Comparison of ENCODE assay signal across 8 cellular contexts in the genomic region with DNA sequence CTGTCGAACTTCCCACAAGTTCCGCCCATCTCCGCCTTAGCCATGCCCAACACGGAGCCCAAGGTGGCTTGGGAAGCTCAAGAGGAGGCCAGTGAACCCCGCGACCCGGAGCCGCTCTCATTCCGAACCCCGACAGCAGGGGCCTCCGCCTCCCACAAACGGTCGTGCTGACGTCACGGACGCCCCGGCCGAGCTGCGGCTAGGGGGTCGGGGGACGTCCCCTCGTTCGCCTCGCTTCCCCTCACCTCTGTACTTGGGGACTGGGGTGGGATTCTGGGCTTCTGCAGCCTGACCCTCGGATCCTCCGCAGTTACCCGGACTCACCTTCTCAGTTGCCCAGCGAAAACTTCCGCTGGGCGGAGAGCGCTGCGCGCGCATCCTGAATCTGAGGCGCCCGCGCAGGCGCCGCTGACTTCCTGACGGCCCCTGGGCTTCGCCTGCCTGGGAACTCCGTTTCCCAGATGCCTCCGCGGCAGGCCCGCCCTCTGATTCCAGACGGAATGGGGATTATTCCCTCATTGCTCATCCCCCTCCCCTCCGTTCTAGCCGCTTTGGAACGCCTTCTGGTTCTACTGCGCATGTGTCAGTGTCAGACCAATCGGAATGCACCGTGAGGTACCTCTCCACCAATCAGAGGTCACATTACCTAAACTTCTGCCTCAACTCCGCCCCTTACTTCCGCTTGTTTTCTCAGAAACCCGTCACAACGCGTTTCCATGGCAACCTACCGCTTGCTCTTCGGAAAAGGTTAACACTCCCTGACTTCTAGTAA. TPM values are rescaled to one million over a fixed set of nuclear protein-coding genes. Genes with fewer than 3 reads are reported as not detected.
DNase-seq lines count a peak whose midpoint lies in the region; ATAC-seq and TF ChIP-seq lines count a peak whose summit lies in the region.

A gene with protein sequence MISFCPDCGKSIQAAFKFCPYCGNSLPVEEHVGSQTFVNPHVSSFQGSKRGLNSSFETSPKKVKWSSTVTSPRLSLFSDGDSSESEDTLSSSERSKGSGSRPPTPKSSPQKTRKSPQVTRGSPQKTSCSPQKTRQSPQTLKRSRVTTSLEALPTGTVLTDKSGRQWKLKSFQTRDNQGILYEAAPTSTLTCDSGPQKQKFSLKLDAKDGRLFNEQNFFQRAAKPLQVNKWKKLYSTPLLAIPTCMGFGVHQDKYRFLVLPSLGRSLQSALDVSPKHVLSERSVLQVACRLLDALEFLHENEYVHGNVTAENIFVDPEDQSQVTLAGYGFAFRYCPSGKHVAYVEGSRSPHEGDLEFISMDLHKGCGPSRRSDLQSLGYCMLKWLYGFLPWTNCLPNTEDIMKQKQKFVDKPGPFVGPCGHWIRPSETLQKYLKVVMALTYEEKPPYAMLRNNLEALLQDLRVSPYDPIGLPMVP (minus strand): TSS at position 351 of the 772 bp plus-strand sequence. CDS start 9,210 bp downstream, outside the sequence.

- DNase-seq in AG10803 (ENCODE audit: low read depth), result peak; percentile 100
- peak; percentile 99 to 100 for DNase-seq in NCI-H446 (lab: John Stamatoyannopoulos, UW)
- DNase-seq in activated CD4-positive, CD25-positive, alpha-beta regulatory T cell treated with anti-CD3 and anti-CD28 coated beads, Interleukin-2, amount 50 U/mL, for 16 hours (ENCODE audit: low read depth, low spot score), result peak; percentile 97
- peak; percentile 92 to 100 for DNase-seq in central memory CD8-positive, alpha-beta T cell (ENCODE audit: low spot score in 2 of 2)
- peak; percentile 100 for DNase-seq in inferior parietal cortex (ENCODE audit: extremely low spot score)
- DNase-seq in spleen, result peak; percentile 100

- TF ChIP-seq CTCF in AG10803 (conservative IDR thresholded peaks at IDR 0.05; ENCODE audit: low read length) (peak; percentile 19; the same call in 1 of the 2 replicates), spleen (IDR thresholded peaks at IDR 0.05 in 8 of 11, conservative IDR thresholded peaks at IDR 0.05 in 3 of 11) (peak in 6 of 11 experiments; percentile 14 to 47 (median 36))

- 0 to 1% (median 0%) methylated on average over 33 to 59 of the region's 59 CpGs for WGBS in spleen, 5 donors

- no peaks in the 10 kb centered on the region for H3K9me3 Mint-ChIP-seq in central memory CD8-positive, alpha-beta T cell

- H3K27ac ChIP-seq in spleen, result peak within 1 kb of the TSS; percentile 84 to 98 (median 96)

- H3K4me3 Mint-ChIP-seq in central memory CD8-positive, alpha-beta T cell, result peak within 1 kb of the TSS; percentile 92

- no peaks in the 10 kb centered on the region for H3K27me3 ChIP-seq in spleen (replicated peaks in 1 of 7)

- no peaks in the 10 kb centered on the region for H3K27me3 Mint-ChIP-seq in central memory CD8-positive, alpha-beta T cell

- peaks cover 10 to 82% (median 54%) of the 10 kb centered on the region in 6 donors for H3K4me1 ChIP-seq in spleen

- intact Hi-C loops in spleen (cut with DNase I; ENCODE audit: low total_unique reads), result no loop called here

- TF ChIP-seq POLR2A in spleen (IDR thresholded peaks at IDR 0.05), result peak in 1 of 3 donors; percentile 47

- no peaks in the 10 kb centered on the region for H3K9me3 ChIP-seq in spleen

- H3K27ac Mint-ChIP-seq in central memory CD8-positive, alpha-beta T cell (ENCODE audit: low read depth), result peak within 1 kb of the TSS; percentile 99

- H3K4me3 ChIP-seq in AG10803 (ENCODE audit: low read length) (peak within 1 kb of the TSS; percentile 99), spleen (peak within 1 kb of the TSS; percentile 71 to 85 (median 83))

- H3K36me3 Mint-ChIP-seq in central memory CD8-positive, alpha-beta T cell (ENCODE audit: insufficient read depth), result peaks cover 23% of the 10 kb centered on the region

- H3K36me3 ChIP-seq in spleen, result peaks cover 0 to 35% (median 9%) of the 10 kb centered on the region in 6 donors

- ATAC-seq in GM19025 (IDR thresholded peaks at IDR 0.05; ENCODE audit: low read depth, unreplicated experiment) (peak; percentile 83), HG03342 (IDR thresholded peaks at IDR 0.05; ENCODE audit: unreplicated experiment) (peak; percentile 82)
- peak; percentile 88 for ATAC-seq in central memory CD8-positive, alpha-beta T cell (replicated peaks; ENCODE audit: extremely low read depth, poor library complexity, severe bottlenecking)

- peaks cover 49% of the 10 kb centered on the region for H3K4me1 Mint-ChIP-seq in central memory CD8-positive, alpha-beta T cell

RNA-seq across cellular contexts. Expression of the gene that starts here (rescaled TPM):
- 10 to 100 TPM; 46.4 to 60.8 (median 56.6) TPM for total RNA-seq in spleen
- polyA plus RNA-seq in spleen, result 10 to 100 TPM; 17.0 to 31.9 (median 20.4) TPM

Comparison
In these comparisons a context has a peak if more than half of its experiments do, and no peak if none do; other contexts are left out.
1. Peak in every context shown above with its lines: DNase-seq, ATAC-seq, H3K4me3 ChIP-seq and H3K27ac ChIP-seq.